8 cellular contexts compared by ENCODE assay signal in genomic region chr19:18469245-18470107, GRCh38. TPM values are rescaled to one million over a fixed set of nuclear protein-coding genes. Genes with fewer than 3 reads are reported as not detected.
DNase-seq lines count a peak whose midpoint lies in the region; ATAC-seq, FAIRE-seq and TF ChIP-seq lines count a peak whose summit lies in the region.

No MANE protein-coding gene starts in this region.

- H3K27me3 Mint-ChIP-seq in CD4-positive, alpha-beta T cell, result no peaks in the 10 kb centered on the region

- CTCF ChIA-PET in CD4-positive, alpha-beta T cell (lab: Charles Lee), result interaction anchor here (0.8 to 3.2 kb wide), 5 partner anchors 19 to 102 kb away, joined by 3 to 13 read pairs (median 3); partner anchors contain the start of gene UBA52
- CTCF ChIA-PET in K562 (lab: Yijun Ruan, JAX; ENCODE audit: low intra/inter-chr PET ratio), result interaction anchor here (0.7 kb wide), 1 partner anchor 19 kb away, joined by 3 read pairs; no protein-coding TSS in a partner anchor

- no peaks in the 10 kb centered on the region for H3K9me3 ChIP-seq in CD4-positive, alpha-beta T cell (ENCODE audit: control insufficient read depth, low read length)
- H3K9me3 ChIP-seq in K562 (replicated peaks; ENCODE audit: control insufficient read depth, insufficient read depth, low read depth, low read length) (no peaks in the 10 kb centered on the region), iPS-15b (ENCODE audit: control insufficient read depth, insufficient read depth, low read length) (no peaks in the 10 kb centered on the region)

- no peak overlapping the region for H3K27ac Mint-ChIP-seq in CD4-positive, alpha-beta T cell

- H3K4me1 ChIP-seq in K562 (replicated peaks in 1 of 2; ENCODE audit: control insufficient read depth in 2 of 2, insufficient read depth in 2 of 2, low read length in 2 of 2) (peaks cover 6 to 58% of the 10 kb centered on the region in 2 experiments; a peak in 4 of 5 replicates), iPS-15b (ENCODE audit: control insufficient read depth, insufficient read depth, low read length) (no peaks in the 10 kb centered on the region)

- peak; percentile 78 for FAIRE-seq in K562 (lab: Jason Lieb, UNC)

- POLR2A ChIA-PET in CD4-positive, alpha-beta T cell (lab: Charles Lee), result interaction anchor here (0.7 kb wide), 1 partner anchor 102 kb away, joined by 3 read pairs; the partner anchor contains the start of gene UBA52
- POLR2A ChIA-PET in K562 (lab: Yijun Ruan, JAX), result interaction anchor here (0.6 to 1.7 kb wide), 4 partner anchors 7 to 177 kb away, joined by 3 to 8 read pairs (median 3); no protein-coding TSS in a partner anchor

- no peak for TF ChIP-seq POLR2A in K562 (conservative IDR thresholded peaks at IDR 0.05)

- no peaks in the 10 kb centered on the region for H3K9me3 Mint-ChIP-seq in CD4-positive, alpha-beta T cell

- H3K79me2 ChIP-seq in K562 (ENCODE audit: control insufficient read depth, insufficient read depth, low read length), result peaks cover 41% of the 10 kb centered on the region

- no peak overlapping the region for H3K4me2 ChIP-seq in K562 (ENCODE audit: insufficient read depth, low read length)

- intact Hi-C loops in CD4-positive, alpha-beta T cell (cut with DNase I, micrococcal nuclease), result loop anchor here (5.0 kb wide), 6 partner anchors 38 to 398 kb away; partner anchors contain the start of gene UBA52 (in 1 of the 2)
- intact Hi-C loops in K562 (cut with micrococcal nuclease), result loop anchor here (1.0 to 5.0 kb wide), 2 partner anchors 102 to 208 kb away; partner anchors contain the start of gene UBA52

- H3K9ac ChIP-seq in K562 (ENCODE audit: insufficient read depth in 1 of 2, low read depth in 2 of 2, low read length in 2 of 2) (peak overlapping the region in 1 of 2 experiments; percentile 60; a peak in 2 of 4 replicates), iPS-15b (ENCODE audit: low read depth, low read length) (peak overlapping the region; percentile 47)

- no peak for TF ChIP-seq EP300 in K562 (IDR thresholded peaks at IDR 0.05; ENCODE audit: low read length)

- in situ Hi-C loops in K562 (cut with MboI), result loop anchor here (5.0 kb wide), 1 partner anchor 208 kb away; no protein-coding TSS in a partner anchor

- no peak overlapping the region for H3K4me3 ChIP-seq in K562
- no peak overlapping the region for H3K4me3 ChIP-seq in iPS-15b (ENCODE audit: low read depth, low read length)

- TF ChIP-seq RAD21 in K562 (CRISPR knock-in tag; conservative IDR thresholded peaks at IDR 0.05 in 1 of 2, IDR thresholded peaks at IDR 0.05 in 1 of 2), result peak; percentile 39 to 68

- peak; percentile 42 to 71 (median 50) for DNase-seq in CD4-positive, alpha-beta T cell
- DNase-seq in HT1080 (ENCODE audit: low read depth) (peak; percentile 53), T-helper 2 cell (peak; percentile 38 to 58 (median 50)), K562 (ENCODE audit: extremely low read depth in 1 of 4, low spot score in 3 of 4) (peak; percentile 76 to 85 (median 79))
- DNase-seq in stimulated activated CD4-positive, alpha-beta T cell treated with anti-CD3 and anti-CD28 coated beads, Interleukin-15, amount 100 ng/mL, for 24 hours, result peak; percentile 77

- H3K36me3 ChIP-seq in K562 (ENCODE audit: control insufficient read depth, insufficient read depth, low read length) (peaks cover 43% of the 10 kb centered on the region; the same call in 2 of the 3 replicates), iPS-15b (ENCODE audit: control insufficient read depth, insufficient read depth, low read length) (peaks cover 21% of the 10 kb centered on the region)

- H3K27ac ChIP-seq in CD4-positive, alpha-beta T cell (ENCODE audit: low read depth, low read length), result no peak overlapping the region
- no peak overlapping the region for H3K27ac ChIP-seq in K562 (ENCODE audit: extremely low read depth, low read depth, low read length)

- peaks cover 33% of the 10 kb centered on the region for H3K36me3 Mint-ChIP-seq in CD4-positive, alpha-beta T cell (ENCODE audit: low read depth)

- H3K9me1 ChIP-seq in K562 (ENCODE audit: control insufficient read depth, insufficient read depth, low read length), result peaks cover 20% of the 10 kb centered on the region

- 55% methylated on average over 28 of the region's 30 CpGs for WGBS in K562 (ENCODE audit: insufficient coverage, low coverage, missing lambda C conversion rate)

- peak; percentile 68 for ATAC-seq in CD4-positive, alpha-beta T cell (ENCODE audit: poor library complexity)
- peak; percentile 93 for ATAC-seq in K562
- ATAC-seq in HG03196 (IDR thresholded peaks at IDR 0.05; ENCODE audit: unreplicated experiment), result no peak
- ATAC-seq in HG03097 (IDR thresholded peaks at IDR 0.05; ENCODE audit: low FRiP score, unreplicated experiment), result no peak

- TF ChIP-seq CTCF in CD4-positive, alpha-beta T cell (IDR thresholded peaks at IDR 0.05), result peak; percentile 63
- peak; percentile 76 to 89 (median 87) for TF ChIP-seq CTCF in K562 (IDR thresholded peaks at IDR 0.05 in 2 of 3, conservative IDR thresholded peaks at IDR 0.05 in 1 of 3; ENCODE audit: insufficient read depth in 2 of 3, low read depth in 1 of 3, low read length in 3 of 3)

- no peak overlapping the region for H3K4me3 Mint-ChIP-seq in CD4-positive, alpha-beta T cell

- H3K4me1 Mint-ChIP-seq in CD4-positive, alpha-beta T cell (ENCODE audit: low read depth), result peaks cover 10% of the 10 kb centered on the region

- H2AFZ ChIP-seq in K562 (ENCODE audit: low read depth, low read length), result no peak overlapping the region

- BruUV-seq in K562 (replicated peaks; lab: Mats Ljungman, UMichigan), result no TSS peak

- H4K20me1 ChIP-seq in K562 (replicated peaks; ENCODE audit: control insufficient read depth, insufficient read depth, low read length), result peaks cover 44% of the 10 kb centered on the region

- H3K27me3 ChIP-seq in CD4-positive, alpha-beta T cell (ENCODE audit: control insufficient read depth, insufficient read depth, low read length), result no peaks in the 10 kb centered on the region
- H3K27me3 ChIP-seq in K562 (ENCODE audit: control insufficient read depth in 2 of 2, insufficient read depth in 2 of 2, low read length in 2 of 2), result no peaks in the 10 kb centered on the region
- no peaks in the 10 kb centered on the region for H3K27me3 ChIP-seq in iPS-15b (ENCODE audit: control insufficient read depth, insufficient read depth, low read length)

RNA-seq across cellular contexts. Expression of gene ISYNA1, which starts 31.5 kb away (rescaled TPM):
- 10 to 100 TPM; 34.1 to 41.3 TPM for total RNA-seq in CD4-positive, alpha-beta T cell
- total RNA-seq in HT1080 (2014; rRNA removed; shearing (Covaris generic)), result 1.3 and 2.1 TPM in 2 replicates
- 1.5 and 1.7 TPM in 2 replicates for polyA plus RNA-seq in HT1080 (2015; cell fraction: cytosol; rRNA removed)
- polyA plus RNA-seq in HT1080 (2015; cell fraction: nucleus; rRNA removed), result 14.5 and 18.5 TPM in 2 replicates
- 155 and 651 TPM in 2 replicates for total RNA-seq in K562 (2011; cell fraction: chromatin; rRNA removed; ENCODE audit: low replicate concordance)
- 616 and 678 TPM in 2 replicates for total RNA-seq in K562 (2011; cell fraction: nucleolus; rRNA removed)
- total RNA-seq in K562 (2011; cell fraction: nucleoplasm; rRNA removed), result 226 and 284 TPM in 2 replicates
- 180 and 202 TPM in 2 replicates for total RNA-seq in K562 (2014; rRNA removed)
- total RNA-seq in K562 (2014; rRNA removed; fragmentation: Illumina TruSeq; extraction: Trizol), result 14.6 and 32.0 TPM in 2 replicates
- total RNA-seq in K562 (2015; rRNA removed; fragmentation: Illumina TruSeq; extraction: Trizol), result 93.2 and 96.8 TPM in 2 replicates
- total RNA-seq in K562 (2021), result 435 and 460 TPM in 2 replicates
- polyA plus RNA-seq in K562 (2011; rRNA removed), result 99.3 and 191 TPM in 2 replicates
- polyA plus RNA-seq in K562 (2011; cell fraction: cytosol; rRNA removed), result 148 and 356 TPM in 2 replicates
- polyA plus RNA-seq in K562 (2011; cell fraction: nucleus; rRNA removed), result 1,012 and 1,382 TPM in 2 replicates
- 319 and 453 TPM in 2 replicates for polyA plus RNA-seq in K562 (2012)
- 73.2 and 198 TPM in 2 replicates for polyA plus RNA-seq in K562 (2014; fragmentation: Illumina TruSeq; extraction: Trizol)
- polyA plus RNA-seq in K562 (2014; fragmentation: Nextera tagmentation; extraction: Ambion mirVana), result 10 to 100 TPM; 21.8 to 57.6 TPM
- polyA plus RNA-seq in K562 (2014; rRNA removed), result 376 and 380 TPM in 2 replicates
- polyA minus RNA-seq in K562 (2011; rRNA and poly(A)+ RNA removed), result 36.7 and 52.6 TPM in 2 replicates
- 173 and 245 TPM in 2 replicates for polyA minus RNA-seq in K562 (2011; cell fraction: cytosol; rRNA and poly(A)+ RNA removed)
- 114 and 124 TPM in 2 replicates for polyA minus RNA-seq in K562 (2011; cell fraction: nucleus; rRNA and poly(A)+ RNA removed)

RNA-seq across cellular contexts. Expression of gene SSBP4, which starts 50.3 kb away (rescaled TPM):
- total RNA-seq in CD4-positive, alpha-beta T cell, result 10 to 100 TPM; 44.0 to 50.9 TPM
- total RNA-seq in HT1080 (2014; rRNA removed; shearing (Covaris generic)), result 108 and 118 TPM in 2 replicates
- 82.4 and 88.1 TPM in 2 replicates for polyA plus RNA-seq in HT1080 (2015; cell fraction: cytosol; rRNA removed)
- polyA plus RNA-seq in HT1080 (2015; cell fraction: nucleus; rRNA removed), result 106 and 112 TPM in 2 replicates
- total RNA-seq in K562 (2011; cell fraction: chromatin; rRNA removed; ENCODE audit: low replicate concordance), result 28.5 and 141 TPM in 2 replicates
- 209 and 228 TPM in 2 replicates for total RNA-seq in K562 (2011; cell fraction: nucleolus; rRNA removed)
- total RNA-seq in K562 (2011; cell fraction: nucleoplasm; rRNA removed), result 68.6 and 76.2 TPM in 2 replicates
- total RNA-seq in K562 (2014; rRNA removed), result 125 and 188 TPM in 2 replicates
- 21.2 and 21.4 TPM in 2 replicates for total RNA-seq in K562 (2014; rRNA removed; fragmentation: Illumina TruSeq; extraction: Trizol)
- total RNA-seq in K562 (2015; rRNA removed; fragmentation: Illumina TruSeq; extraction: Trizol), result 72.3 and 76.3 TPM in 2 replicates
- 189 TPM in 2 replicates for total RNA-seq in K562 (2021)
- polyA plus RNA-seq in K562 (2011; rRNA removed), result 20.1 and 25.9 TPM in 2 replicates
- 25.4 and 118 TPM in 2 replicates for polyA plus RNA-seq in K562 (2011; cell fraction: cytosol; rRNA removed)
- 134 and 296 TPM in 2 replicates for polyA plus RNA-seq in K562 (2011; cell fraction: nucleus; rRNA removed)
- 81.3 and 110 TPM in 2 replicates for polyA plus RNA-seq in K562 (2012)
- polyA plus RNA-seq in K562 (2014; fragmentation: Illumina TruSeq; extraction: Trizol), result 39.0 and 114 TPM in 2 replicates
- polyA plus RNA-seq in K562 (2014; fragmentation: Nextera tagmentation; extraction: Ambion mirVana), result 1 to 10 TPM; 1.1 to 1.9 TPM
- 119 and 133 TPM in 2 replicates for polyA plus RNA-seq in K562 (2014; rRNA removed)
- 3.6 and 7.0 TPM in 2 replicates for polyA minus RNA-seq in K562 (2011; rRNA and poly(A)+ RNA removed)
- 37.3 and 43.8 TPM in 2 replicates for polyA minus RNA-seq in K562 (2011; cell fraction: cytosol; rRNA and poly(A)+ RNA removed)
- polyA minus RNA-seq in K562 (2011; cell fraction: nucleus; rRNA and poly(A)+ RNA removed), result 85.0 and 105 TPM in 2 replicates

RNA-seq across cellular contexts. Expression of gene ELL, which starts 52.4 kb away (rescaled TPM):
- 10 to 100 TPM; 46.2 to 46.8 TPM for total RNA-seq in CD4-positive, alpha-beta T cell
- 13.1 and 14.6 TPM in 2 replicates for total RNA-seq in HT1080 (2014; rRNA removed; shearing (Covaris generic))
- polyA plus RNA-seq in HT1080 (2015; cell fraction: cytosol; rRNA removed), result 11.2 and 14.0 TPM in 2 replicates
- polyA plus RNA-seq in HT1080 (2015; cell fraction: nucleus; rRNA removed), result 23.6 and 34.7 TPM in 2 replicates
- total RNA-seq in K562 (2011; cell fraction: chromatin; rRNA removed; ENCODE audit: low replicate concordance), result 26.9 and 68.3 TPM in 2 replicates
- total RNA-seq in K562 (2011; cell fraction: nucleolus; rRNA removed), result 36.6 and 44.4 TPM in 2 replicates
- 26.0 and 26.8 TPM in 2 replicates for total RNA-seq in K562 (2011; cell fraction: nucleoplasm; rRNA removed)
- 12.9 and 16.3 TPM in 2 replicates for total RNA-seq in K562 (2014; rRNA removed)
- total RNA-seq in K562 (2014; rRNA removed; fragmentation: Illumina TruSeq; extraction: Trizol), result 2.8 and 3.2 TPM in 2 replicates
- 5.4 and 6.0 TPM in 2 replicates for total RNA-seq in K562 (2015; rRNA removed; fragmentation: Illumina TruSeq; extraction: Trizol)
- total RNA-seq in K562 (2021), result 22.1 and 22.5 TPM in 2 replicates
- 4.0 and 9.2 TPM in 2 replicates for polyA plus RNA-seq in K562 (2011; rRNA removed)
- 4.9 and 11.1 TPM in 2 replicates for polyA plus RNA-seq in K562 (2011; cell fraction: cytosol; rRNA removed)
- 14.6 and 22.8 TPM in 2 replicates for polyA plus RNA-seq in K562 (2011; cell fraction: nucleus; rRNA removed)
- 12.3 and 14.0 TPM in 2 replicates for polyA plus RNA-seq in K562 (2012)
- polyA plus RNA-seq in K562 (2014; fragmentation: Illumina TruSeq; extraction: Trizol), result 4.1 and 9.6 TPM in 2 replicates
- under 1 TPM; 0.24 to 0.45 TPM for polyA plus RNA-seq in K562 (2014; fragmentation: Nextera tagmentation; extraction: Ambion mirVana)
- 9.0 and 13.2 TPM in 2 replicates for polyA plus RNA-seq in K562 (2014; rRNA removed)
- 2.8 and 4.1 TPM in 2 replicates for polyA minus RNA-seq in K562 (2011; rRNA and poly(A)+ RNA removed)
- polyA minus RNA-seq in K562 (2011; cell fraction: cytosol; rRNA and poly(A)+ RNA removed), result 7.6 and 14.9 TPM in 2 replicates
- 7.0 and 10.7 TPM in 2 replicates for polyA minus RNA-seq in K562 (2011; cell fraction: nucleus; rRNA and poly(A)+ RNA removed)

Comparison
In these comparisons a context has a peak if more than half of its experiments do, and no peak if none do; other contexts are left out.
1. ATAC-seq: peak in CD4-positive, alpha-beta T cell (single experiment) and K562 (single experiment); none in HG03196 (single experiment) and HG03097 (single experiment).
2. Peak in every context shown above with its lines, with median percentiles within 50 percentile points of each other: DNase-seq.